ENCODE assay signal across 27 cellular contexts in the genomic region with DNA sequence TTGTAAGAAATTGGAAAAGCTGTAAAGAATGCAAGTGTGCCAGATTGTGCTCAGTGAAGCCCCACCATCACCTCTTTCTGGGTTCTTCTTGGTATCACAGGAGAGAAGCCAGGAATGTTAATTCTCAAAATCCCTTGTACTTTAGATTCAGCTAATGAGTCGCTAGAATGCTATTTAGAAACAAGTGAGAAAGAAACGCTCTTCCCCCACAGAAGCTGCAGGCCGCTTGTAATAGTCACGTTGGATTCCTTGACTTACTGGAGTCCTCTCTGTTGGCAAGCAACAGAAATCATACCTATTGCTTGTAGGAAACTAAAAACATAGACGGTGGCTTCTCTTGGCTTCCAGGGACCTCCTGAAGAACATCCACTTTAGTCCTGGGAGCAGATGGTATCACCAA.
DNase-seq lines count a peak whose midpoint lies in the region; ATAC-seq and TF ChIP-seq lines count a peak whose summit lies in the region.
"Had no signal": no experiment of that assay in that cellular context is flagged by ENCODE, and none has a peak within 500 bp of the region (broad histone marks: within the 10 kb centered on the region; RNA-seq: fewer than 3 reads in every experiment).

No MANE protein-coding gene starts in this region.

- intact Hi-C loops in MCF 10A (cut with micrococcal nuclease) (no loop called here), breast epithelium (cut with DNase I; ENCODE audit: low total_unique reads) (no loop called here), Caco-2 (cut with micrococcal nuclease; ENCODE audit: unreplicated experiment) (no loop called here)

- H3K4me1 ChIP-seq in breast epithelium = no peaks in the 10 kb centered on the region
- H3K4me1 ChIP-seq in Caco-2 = no peaks in the 10 kb centered on the region
- H3K4me1 ChIP-seq: psoas muscle, thyroid gland had no signal

- H3K9me3 ChIP-seq in breast epithelium (no peaks in the 10 kb centered on the region), Caco-2 (no peaks in the 10 kb centered on the region)
- H3K9me3 ChIP-seq: psoas muscle, thyroid gland had no signal

- H3K36me3 Mint-ChIP-seq in MCF 10A (ENCODE audit: insufficient read depth, unreplicated experiment) (no peaks in the 10 kb centered on the region), Caco-2 (ENCODE audit: insufficient read depth, unreplicated experiment) (no peaks in the 10 kb centered on the region)
- H3K36me3 Mint-ChIP-seq: activated CD8-positive, alpha-beta memory T cell treated with anti-CD3 and anti-CD28 coated beads, Interleukin-2, amount 10 ng/mL, durations not matched to agents 7 days and 5 days; activated naive CD4-positive, alpha-beta T cell treated with anti-CD3 and anti-CD28 coated beads, Interleukin-2, amount 50 U/mL, for 24 hours had no signal

- no peak for TF ChIP-seq POLR2A in breast epithelium (IDR thresholded peaks at IDR 0.05)

- DNase-seq in MCF 10A (ENCODE audit: unreplicated experiment) (peak; percentile 17), breast epithelium (ENCODE audit: low spot score in 2 of 2) (no peak), epithelial cell of prostate (ENCODE audit: low read depth, low spot score) (no peak), kidney tubule cell (ENCODE audit: low spot score) (peak; percentile 17), DMS53 (lab: John Stamatoyannopoulos, UW) (no peak), Caco-2 (no peak), MV-4-11 (lab: John Stamatoyannopoulos, UW) (no peak)
- DNase-seq: activated CD4-positive, alpha-beta T cell treated with anti-CD3 and anti-CD28 coated beads for 48 hours; activated CD8-positive, alpha-beta memory T cell treated with anti-CD3 and anti-CD28 coated beads, Interleukin-2, amount 10 ng/mL, durations not matched to agents 7 days and 5 days; anterior cingulate cortex; COR-L47; DND-41; effector memory CD8-positive, alpha-beta T cell; head of caudate nucleus; IMR-90; NCI-H510A treated with DMSO at 0.1 percent for 48 hours; NK-92 treated with Interleukin-12 subunit alpha and Interleukin-12 subunit beta, amount 100 ng/mL, for 24 hours; psoas muscle; stimulated activated CD4-positive, alpha-beta T cell treated with anti-CD3 and anti-CD28 coated beads, Interleukin-4, amount 100 ng/mL, for 1 hour; stimulated activated naive CD4-positive, alpha-beta T cell; thyroid gland had no signal

- no TSS peak for BruUV-seq in MCF 10A (replicated peaks; lab: Mats Ljungman, UMichigan)
- no TSS peak for BruUV-seq in Caco-2 (replicated peaks; lab: Mats Ljungman, UMichigan)

- H3K36me3 ChIP-seq in breast epithelium = no peaks in the 10 kb centered on the region
- no peaks in the 10 kb centered on the region for H3K36me3 ChIP-seq in Caco-2 (ENCODE audit: control insufficient read depth, insufficient read depth, low read length)
- H3K36me3 ChIP-seq: thyroid gland had no signal

- H3K4me3 Mint-ChIP-seq in MCF 10A (ENCODE audit: unreplicated experiment) (no peak overlapping the region), Caco-2 (ENCODE audit: unreplicated experiment) (no peak overlapping the region)
- H3K4me3 Mint-ChIP-seq: activated CD8-positive, alpha-beta memory T cell treated with anti-CD3 and anti-CD28 coated beads, Interleukin-2, amount 10 ng/mL, durations not matched to agents 7 days and 5 days; activated naive CD4-positive, alpha-beta T cell treated with anti-CD3 and anti-CD28 coated beads, Interleukin-2, amount 50 U/mL, for 24 hours; activated T-helper 1 cell treated with anti-CD3 and anti-CD28 coated beads, Interleukin-12 subunit alpha, Interleukin-12 subunit beta, Interleukin-2, Interleukin-4 antibody, amounts not matched to agents 30 ng/mL and 10 ng/mL and 1 ng/mL, durations not matched to agents 14 hours and 24 hours and 36 hours; effector memory CD8-positive, alpha-beta T cell; T-helper 1 cell treated with Interleukin-12 subunit alpha and Interleukin-12 subunit beta and Interleukin-4 antibody, amounts not matched to agents 30 μg/mL and 1 μg/mL, for 36 hours had no signal

- H3K9me3 Mint-ChIP-seq in MCF 10A (ENCODE audit: unreplicated experiment) (no peaks in the 10 kb centered on the region), Caco-2 (ENCODE audit: unreplicated experiment) (peaks cover 10% of the 10 kb centered on the region)
- H3K9me3 Mint-ChIP-seq: activated T-helper 1 cell treated with anti-CD3 and anti-CD28 coated beads, Interleukin-12 subunit alpha, Interleukin-12 subunit beta, Interleukin-2, Interleukin-4 antibody, amounts not matched to agents 30 ng/mL and 10 ng/mL and 1 ng/mL, durations not matched to agents 14 hours and 24 hours and 36 hours had no signal

- TF ChIP-seq CTCF in MCF 10A (IDR thresholded peaks at IDR 0.05; ENCODE audit: unreplicated experiment) (no peak), breast epithelium (IDR thresholded peaks at IDR 0.05) (no peak), Caco-2 (IDR thresholded peaks at IDR 0.05; ENCODE audit: insufficient read depth in 1 of 2, low read depth in 1 of 2, low read length in 1 of 2, severe bottlenecking in 1 of 2, unreplicated experiment in 1 of 2) (no peak)

- H3K27ac ChIP-seq in breast epithelium (no peak overlapping the region), epithelial cell of prostate (peak overlapping the region; percentile 76)
- H3K27ac ChIP-seq: 22Rv1, psoas muscle, thyroid gland had no signal

- POLR2A ChIA-PET in MCF 10A (lab: Yijun Ruan, JAX) (interaction anchor here (1.1 kb wide), 1 partner anchor 37 kb away, joined by 3 read pairs; no protein-coding TSS in a partner anchor), Caco-2 (lab: Charles Lee) (no interaction called here)

- H3K4me3 ChIP-seq in breast epithelium = no peak overlapping the region
- no peak overlapping the region for H3K4me3 ChIP-seq in Caco-2 (ENCODE audit: low read depth, low read length)
- H3K4me3 ChIP-seq: psoas muscle, thyroid gland had no signal

- no peak for ATAC-seq in HG02973 (IDR thresholded peaks at IDR 0.05; ENCODE audit: unreplicated experiment)
- ATAC-seq: activated CD8-positive, alpha-beta memory T cell treated with anti-CD3 and anti-CD28 coated beads, Interleukin-2, amount 10 ng/mL, durations not matched to agents 7 days and 5 days; effector memory CD8-positive, alpha-beta T cell; Panc1; psoas muscle had no signal

- H3K27me3 Mint-ChIP-seq in MCF 10A (ENCODE audit: insufficient read depth, unreplicated experiment) = no peaks in the 10 kb centered on the region
- H3K27me3 Mint-ChIP-seq in Caco-2 (ENCODE audit: insufficient read depth, unreplicated experiment) = no peaks in the 10 kb centered on the region
- H3K27me3 Mint-ChIP-seq: activated CD8-positive, alpha-beta memory T cell treated with anti-CD3 and anti-CD28 coated beads, Interleukin-2, amount 10 ng/mL, durations not matched to agents 7 days and 5 days; activated naive CD4-positive, alpha-beta T cell treated with anti-CD3 and anti-CD28 coated beads, Interleukin-2, amount 50 U/mL, for 24 hours; effector memory CD8-positive, alpha-beta T cell had no signal

- H3K27ac Mint-ChIP-seq in MCF 10A (ENCODE audit: low read depth, unreplicated experiment) (no peak overlapping the region), Caco-2 (ENCODE audit: unreplicated experiment) (no peak overlapping the region)
- H3K27ac Mint-ChIP-seq: activated CD8-positive, alpha-beta memory T cell treated with anti-CD3 and anti-CD28 coated beads, Interleukin-2, amount 10 ng/mL, durations not matched to agents 7 days and 5 days; activated naive CD4-positive, alpha-beta T cell treated with anti-CD3 and anti-CD28 coated beads, Interleukin-2, amount 50 U/mL, for 24 hours; activated T-helper 1 cell treated with anti-CD3 and anti-CD28 coated beads, Interleukin-12 subunit alpha, Interleukin-12 subunit beta, Interleukin-2, Interleukin-4 antibody, amounts not matched to agents 30 ng/mL and 10 ng/mL and 1 ng/mL, durations not matched to agents 14 hours and 24 hours and 36 hours; effector memory CD8-positive, alpha-beta T cell; T-helper 1 cell treated with Interleukin-12 subunit alpha and Interleukin-12 subunit beta and Interleukin-4 antibody, amounts not matched to agents 30 μg/mL and 1 μg/mL, for 36 hours had no signal

- peaks cover 11% of the 10 kb centered on the region for H3K4me1 Mint-ChIP-seq in MCF 10A (ENCODE audit: insufficient read depth, unreplicated experiment)
- H3K4me1 Mint-ChIP-seq in Caco-2 (ENCODE audit: low read depth, unreplicated experiment) = no peaks in the 10 kb centered on the region
- H3K4me1 Mint-ChIP-seq: activated CD8-positive, alpha-beta memory T cell treated with anti-CD3 and anti-CD28 coated beads, Interleukin-2, amount 10 ng/mL, durations not matched to agents 7 days and 5 days; activated naive CD4-positive, alpha-beta T cell treated with anti-CD3 and anti-CD28 coated beads, Interleukin-2, amount 50 U/mL, for 24 hours had no signal

- no peaks in the 10 kb centered on the region for H3K27me3 ChIP-seq in breast epithelium
- no peaks in the 10 kb centered on the region for H3K27me3 ChIP-seq in Caco-2 (replicated peaks; ENCODE audit: control insufficient read depth, insufficient read depth, low read length)
- H3K27me3 ChIP-seq: thyroid gland had no signal

- CTCF ChIA-PET in MCF 10A (lab: Yijun Ruan, JAX) (interaction anchor here (0.5 to 0.8 kb wide), 2 partner anchors 31 to 91 kb away, joined by 3 read pairs; no protein-coding TSS in a partner anchor), Caco-2 (lab: Charles Lee) (no interaction called here)

Comparison
In these comparisons a context has a peak if more than half of its experiments do, and no peak if none do; other contexts are left out.
1. DNase-seq: peak in MCF 10A (single experiment) and kidney tubule cell (single experiment); none in breast epithelium (0 of 2), epithelial cell of prostate (single experiment), DMS53 (single experiment), Caco-2 (0 of 2) and MV-4-11 (single experiment).